ENCODE assay signal across 7 cellular contexts in genomic region chr6:8063762-8064637, GRCh38.
A peak's percentile ranks its signal among the peaks of the same experiment; 100 is the strongest.
DNase-seq lines count a peak whose midpoint lies in the region; ATAC-seq lines count a peak whose summit lies in the region.

Gene BLOC1S5, minus strand, starts transcription at chr6:8064389. Its CDS starts 13 bp downstream, at chr6:8064376.

- DNase-seq in NCI-H2081 (lab: John Stamatoyannopoulos, UW), result peak; percentile 97 to 98
- peak; percentile 88 for DNase-seq in T1000 (lab: John Stamatoyannopoulos, UW)
- DNase-seq in astrocyte of the hippocampus (ENCODE audit: low read depth, low spot score), result peak; percentile 98
- DNase-seq in hippocampal formation (lab: John Stamatoyannopoulos, UW), result peak; percentile 92 to 96
- DNase-seq in retina, result peak; percentile 99

- peak; percentile 81 for ATAC-seq in GM18508 (IDR thresholded peaks at IDR 0.05; ENCODE audit: insufficient read depth, unreplicated experiment)
- ATAC-seq in HG03025 (IDR thresholded peaks at IDR 0.05; ENCODE audit: low FRiP score, unreplicated experiment), result peak; percentile 82

Comparison
In these comparisons a context has a peak if more than half of its experiments do, and no peak if none do; other contexts are left out.
1. Peak in every context shown above with its lines: DNase-seq and ATAC-seq.